ENCODE assay signal across 18 cellular contexts in genomic region chr2:110099036-110099420, GRCh38. TPM values are rescaled to one million over a fixed set of nuclear protein-coding genes. Genes with fewer than 3 reads are reported as not detected.
"Had no signal": no experiment of that assay in that cellular context is flagged by ENCODE, and none has a peak within 500 bp of the region (broad histone marks: within the 10 kb centered on the region; RNA-seq: fewer than 3 reads in every experiment).

No MANE protein-coding gene starts in this region.

- H3K9me3 ChIP-seq: mucosa of descending colon, neutrophil, sigmoid colon, suprapubic skin had no signal

- H3K27me3 ChIP-seq: sigmoid colon, suprapubic skin had no signal

- H3K27ac Mint-ChIP-seq: activated CD8-positive, alpha-beta T cell treated with anti-CD3 and anti-CD28 coated beads for 36 hours; activated naive CD8-positive, alpha-beta T cell treated with anti-CD3 and anti-CD28 coated beads, Interleukin-2, amount 50 U/mL, for 24 hours; naive thymus-derived CD8-positive, alpha-beta T cell; T-cell had no signal

- H3K4me3 ChIP-seq: mucosa of descending colon, sigmoid colon, SK-N-MC, suprapubic skin had no signal

- H3K36me3 Mint-ChIP-seq: naive thymus-derived CD8-positive, alpha-beta T cell; T-cell had no signal

- H3K9me3 Mint-ChIP-seq: activated CD8-positive, alpha-beta T cell treated with anti-CD3 and anti-CD28 coated beads for 36 hours; activated naive CD8-positive, alpha-beta T cell treated with anti-CD3 and anti-CD28 coated beads, Interleukin-2, amount 50 U/mL, for 24 hours; naive thymus-derived CD8-positive, alpha-beta T cell; T-cell had no signal

- DNase-seq: activated CD4-positive, alpha-beta T cell treated with anti-CD3 and anti-CD28 coated beads for 4 hours; activated CD8-positive, alpha-beta memory T cell treated with anti-CD3 and anti-CD28 coated beads, Interleukin-2, amount 50 U/mL, for 4 hours; activated CD8-positive, alpha-beta T cell treated with anti-CD3 and anti-CD28 coated beads for 36 hours; activated naive CD4-positive, alpha-beta T cell treated with Interleukin-2 at 50 U/mL for 16 hours; activated naive CD8-positive, alpha-beta T cell treated with anti-CD3 and anti-CD28 coated beads, Interleukin-2, amount 50 U/mL, for 24 hours; caudate nucleus; kidney glomerular epithelial cell; mucosa of descending colon; naive thymus-derived CD8-positive, alpha-beta T cell; sigmoid colon; stimulated activated CD4-positive, alpha-beta T cell treated with anti-CD3 and anti-CD28 coated beads, Interleukin-2, amount 100 ng/mL, for 24 hours; stimulated activated naive CD4-positive, alpha-beta T cell treated with Interleukin-2 at 50 U/mL for 16 hours; T-cell had no signal

- FAIRE-seq: astrocyte, frontal cortex had no signal

- ATAC-seq: activated CD8-positive, alpha-beta T cell treated with anti-CD3 and anti-CD28 coated beads for 36 hours; activated naive CD8-positive, alpha-beta T cell treated with anti-CD3 and anti-CD28 coated beads, Interleukin-2, amount 50 U/mL, for 24 hours; mucosa of descending colon; naive thymus-derived CD8-positive, alpha-beta T cell; T-cell had no signal

- H3K36me3 ChIP-seq: neutrophil, sigmoid colon, suprapubic skin had no signal

- H3K4me3 Mint-ChIP-seq: activated CD8-positive, alpha-beta T cell treated with anti-CD3 and anti-CD28 coated beads for 36 hours; activated naive CD8-positive, alpha-beta T cell treated with anti-CD3 and anti-CD28 coated beads, Interleukin-2, amount 50 U/mL, for 24 hours; naive thymus-derived CD8-positive, alpha-beta T cell; T-cell had no signal

- H3K27ac ChIP-seq: neutrophil, sigmoid colon, SK-N-MC, suprapubic skin had no signal

RNA-seq across cellular contexts. Expression of gene MALL, which starts 16.6 kb away (rescaled TPM):
- total RNA-seq: activated CD8-positive, alpha-beta T cell treated with anti-CD3 and anti-CD28 coated beads for 36 hours had no signal
- polyA plus RNA-seq: naive thymus-derived CD8-positive, alpha-beta T cell had no signal
